ENCODE assay signal across 1 cellular context in the genomic region with DNA sequence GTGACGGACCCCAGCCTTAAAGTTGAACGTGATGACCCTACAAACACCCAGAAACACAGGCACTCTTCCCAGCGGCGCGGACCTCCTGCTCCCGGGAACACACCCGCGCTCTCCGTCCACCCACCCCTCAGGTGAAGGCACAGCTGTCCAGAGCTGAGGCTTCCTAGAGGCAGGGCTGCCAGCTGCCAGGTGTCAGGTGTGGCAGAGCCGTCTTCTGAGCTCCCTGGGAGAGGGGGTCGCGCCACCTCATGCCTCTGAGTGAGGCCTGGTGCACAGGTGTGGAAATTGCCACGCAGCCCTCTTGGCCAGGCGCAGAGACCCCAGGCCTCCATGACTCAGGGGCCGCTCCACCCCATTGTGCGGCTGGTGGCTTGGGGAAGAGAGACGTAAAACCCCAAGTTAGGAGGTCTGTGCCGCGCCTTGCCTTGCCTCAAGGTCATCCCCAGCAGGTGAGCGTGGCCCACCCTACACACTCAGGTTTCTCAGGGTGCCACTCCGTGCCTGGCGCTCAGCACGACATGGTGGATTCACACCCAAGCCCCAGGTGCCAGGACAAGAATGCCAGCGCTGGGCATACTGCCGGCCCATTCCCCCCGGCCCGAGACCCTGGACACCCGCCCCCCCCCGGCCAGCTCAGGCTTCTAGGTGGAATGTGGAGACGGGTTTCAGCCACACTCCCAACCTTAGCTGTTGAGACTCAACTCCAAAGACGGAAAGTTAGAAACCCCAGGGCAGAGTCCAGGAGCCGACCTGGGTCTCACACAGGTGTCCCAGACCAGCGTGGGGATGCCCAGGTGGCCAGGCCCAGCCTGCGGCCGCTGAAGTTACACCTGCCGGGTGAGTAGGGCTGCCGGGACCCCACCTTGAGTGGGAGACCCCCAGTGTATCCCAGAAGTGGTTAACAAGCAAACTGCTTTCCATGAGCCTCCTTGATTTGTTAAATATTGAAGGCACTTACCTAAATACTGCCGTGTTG.
TF ChIP-seq lines count a peak whose summit lies in the region.

No MANE protein-coding gene starts in this region.

TF ChIP-seq in GM12878, 131 proteins besides CTCF, POLR2A, EP300 and RAD21 (continued from another document):
- TF ChIP-seq, protein P1, sequence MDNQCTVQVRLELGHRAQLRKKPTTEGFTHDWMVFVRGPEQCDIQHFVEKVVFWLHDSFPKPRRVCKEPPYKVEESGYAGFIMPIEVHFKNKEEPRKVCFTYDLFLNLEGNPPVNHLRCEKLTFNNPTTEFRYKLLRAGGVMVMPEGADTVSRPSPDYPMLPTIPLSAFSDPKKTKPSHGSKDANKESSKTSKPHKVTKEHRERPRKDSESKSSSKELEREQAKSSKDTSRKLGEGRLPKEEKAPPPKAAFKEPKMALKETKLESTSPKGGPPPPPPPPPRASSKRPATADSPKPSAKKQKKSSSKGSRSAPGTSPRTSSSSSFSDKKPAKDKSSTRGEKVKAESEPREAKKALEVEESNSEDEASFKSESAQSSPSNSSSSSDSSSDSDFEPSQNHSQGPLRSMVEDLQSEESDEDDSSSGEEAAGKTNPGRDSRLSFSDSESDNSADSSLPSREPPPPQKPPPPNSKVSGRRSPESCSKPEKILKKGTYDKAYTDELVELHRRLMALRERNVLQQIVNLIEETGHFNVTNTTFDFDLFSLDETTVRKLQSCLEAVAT (IDR thresholded peaks at IDR 0.05): no peak
- no peak for TF ChIP-seq RCOR1 (conservative IDR thresholded peaks at IDR 0.05; ENCODE audit: low read depth, low read length)
- TF ChIP-seq, protein P2, sequence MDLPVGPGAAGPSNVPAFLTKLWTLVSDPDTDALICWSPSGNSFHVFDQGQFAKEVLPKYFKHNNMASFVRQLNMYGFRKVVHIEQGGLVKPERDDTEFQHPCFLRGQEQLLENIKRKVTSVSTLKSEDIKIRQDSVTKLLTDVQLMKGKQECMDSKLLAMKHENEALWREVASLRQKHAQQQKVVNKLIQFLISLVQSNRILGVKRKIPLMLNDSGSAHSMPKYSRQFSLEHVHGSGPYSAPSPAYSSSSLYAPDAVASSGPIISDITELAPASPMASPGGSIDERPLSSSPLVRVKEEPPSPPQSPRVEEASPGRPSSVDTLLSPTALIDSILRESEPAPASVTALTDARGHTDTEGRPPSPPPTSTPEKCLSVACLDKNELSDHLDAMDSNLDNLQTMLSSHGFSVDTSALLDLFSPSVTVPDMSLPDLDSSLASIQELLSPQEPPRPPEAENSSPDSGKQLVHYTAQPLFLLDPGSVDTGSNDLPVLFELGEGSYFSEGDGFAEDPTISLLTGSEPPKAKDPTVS (IDR thresholded peaks at IDR 0.05; ENCODE audit: low read depth, low read length): no peak
- no peak for TF ChIP-seq ZNF274 (IDR thresholded peaks at IDR 0.05; ENCODE audit: insufficient read depth, insufficient read length)
- no peak for TF ChIP-seq BRCA1 (IDR thresholded peaks at IDR 0.05; ENCODE audit: low read depth, low read length)
- TF ChIP-seq, protein P3, sequence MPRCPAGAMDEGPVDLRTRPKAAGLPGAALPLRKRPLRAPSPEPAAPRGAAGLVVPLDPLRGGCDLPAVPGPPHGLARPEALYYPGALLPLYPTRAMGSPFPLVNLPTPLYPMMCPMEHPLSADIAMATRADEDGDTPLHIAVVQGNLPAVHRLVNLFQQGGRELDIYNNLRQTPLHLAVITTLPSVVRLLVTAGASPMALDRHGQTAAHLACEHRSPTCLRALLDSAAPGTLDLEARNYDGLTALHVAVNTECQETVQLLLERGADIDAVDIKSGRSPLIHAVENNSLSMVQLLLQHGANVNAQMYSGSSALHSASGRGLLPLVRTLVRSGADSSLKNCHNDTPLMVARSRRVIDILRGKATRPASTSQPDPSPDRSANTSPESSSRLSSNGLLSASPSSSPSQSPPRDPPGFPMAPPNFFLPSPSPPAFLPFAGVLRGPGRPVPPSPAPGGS (IDR thresholded peaks at IDR 0.05; ENCODE audit: borderline replicate concordance, insufficient read depth, low read depth, low read length, poor library complexity, severe bottlenecking): no peak
- TF ChIP-seq HDAC6 (IDR thresholded peaks at IDR 0.05; ENCODE audit: unreplicated experiment): no peak
- TF ChIP-seq, protein P4, sequence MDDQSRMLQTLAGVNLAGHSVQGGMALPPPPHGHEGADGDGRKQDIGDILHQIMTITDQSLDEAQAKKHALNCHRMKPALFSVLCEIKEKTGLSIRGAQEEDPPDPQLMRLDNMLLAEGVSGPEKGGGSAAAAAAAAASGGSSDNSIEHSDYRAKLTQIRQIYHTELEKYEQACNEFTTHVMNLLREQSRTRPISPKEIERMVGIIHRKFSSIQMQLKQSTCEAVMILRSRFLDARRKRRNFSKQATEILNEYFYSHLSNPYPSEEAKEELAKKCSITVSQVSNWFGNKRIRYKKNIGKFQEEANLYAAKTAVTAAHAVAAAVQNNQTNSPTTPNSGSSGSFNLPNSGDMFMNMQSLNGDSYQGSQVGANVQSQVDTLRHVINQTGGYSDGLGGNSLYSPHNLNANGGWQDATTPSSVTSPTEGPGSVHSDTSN (IDR thresholded peaks at IDR 0.05; ENCODE audit: insufficient replicate concordance, low read depth, low read length): no peak
- no peak for TF ChIP-seq HCFC1 (IDR thresholded peaks at IDR 0.05; ENCODE audit: low read length)
- TF ChIP-seq, protein P5, sequence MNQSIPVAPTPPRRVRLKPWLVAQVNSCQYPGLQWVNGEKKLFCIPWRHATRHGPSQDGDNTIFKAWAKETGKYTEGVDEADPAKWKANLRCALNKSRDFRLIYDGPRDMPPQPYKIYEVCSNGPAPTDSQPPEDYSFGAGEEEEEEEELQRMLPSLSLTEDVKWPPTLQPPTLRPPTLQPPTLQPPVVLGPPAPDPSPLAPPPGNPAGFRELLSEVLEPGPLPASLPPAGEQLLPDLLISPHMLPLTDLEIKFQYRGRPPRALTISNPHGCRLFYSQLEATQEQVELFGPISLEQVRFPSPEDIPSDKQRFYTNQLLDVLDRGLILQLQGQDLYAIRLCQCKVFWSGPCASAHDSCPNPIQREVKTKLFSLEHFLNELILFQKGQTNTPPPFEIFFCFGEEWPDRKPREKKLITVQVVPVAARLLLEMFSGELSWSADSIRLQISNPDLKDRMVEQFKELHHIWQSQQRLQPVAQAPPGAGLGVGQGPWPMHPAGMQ (IDR thresholded peaks at IDR 0.05; ENCODE audit: borderline replicate concordance): no peak
- TF ChIP-seq, protein P6, sequence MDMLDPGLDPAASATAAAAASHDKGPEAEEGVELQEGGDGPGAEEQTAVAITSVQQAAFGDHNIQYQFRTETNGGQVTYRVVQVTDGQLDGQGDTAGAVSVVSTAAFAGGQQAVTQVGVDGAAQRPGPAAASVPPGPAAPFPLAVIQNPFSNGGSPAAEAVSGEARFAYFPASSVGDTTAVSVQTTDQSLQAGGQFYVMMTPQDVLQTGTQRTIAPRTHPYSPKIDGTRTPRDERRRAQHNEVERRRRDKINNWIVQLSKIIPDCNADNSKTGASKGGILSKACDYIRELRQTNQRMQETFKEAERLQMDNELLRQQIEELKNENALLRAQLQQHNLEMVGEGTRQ (IDR thresholded peaks at IDR 0.05; ENCODE audit: borderline replicate concordance, low read depth, low read length): no peak
- TF ChIP-seq RUNX3 (IDR thresholded peaks at IDR 0.05; ENCODE audit: low read length): no peak
- no peak for TF ChIP-seq RFX5 (IDR thresholded peaks at IDR 0.05; ENCODE audit: low read depth, low read length)
- TF ChIP-seq STAT3 (IDR thresholded peaks at IDR 0.05; ENCODE audit: low read depth, low read length): no peak
